8 cellular contexts compared by ENCODE assay signal in genomic region chr2:143161982-143162837, GRCh38. TPM values are rescaled to one million over a fixed set of nuclear protein-coding genes. Genes with fewer than 3 reads are reported as not detected.
DNase-seq lines count a peak whose midpoint lies in the region; ATAC-seq and TF ChIP-seq lines count a peak whose summit lies in the region.

No MANE protein-coding gene starts in this region.

- intact Hi-C loops in CD14-positive monocyte (cut with micrococcal nuclease), result no loop called here

- peaks cover 26 to 39% of the 10 kb centered on the region in 2 donors for H3K36me3 Mint-ChIP-seq in CD14-positive monocyte
- peaks cover 53% of the 10 kb centered on the region for H3K36me3 Mint-ChIP-seq in activated T-cell treated with anti-CD3 and anti-CD28 coated beads, Interleukin-2, amount 50 U/mL, for 24 hours (ENCODE audit: low read depth)

- peak; percentile 51 for DNase-seq in CD14-positive monocyte (ENCODE audit: low spot score)
- peak; percentile 61 for DNase-seq in NCI-H748 (lab: John Stamatoyannopoulos, UW; ENCODE audit: unreplicated experiment)
- DNase-seq in activated T-cell treated with anti-CD3 and anti-CD28 coated beads, Interleukin-2, amount 50 U/mL, for 24 hours, result peak; percentile 50
- DNase-seq in fibroblast of mammary gland (ENCODE audit: low read depth), result peak; percentile 37
- DNase-seq in pons (ENCODE audit: low spot score), result peak; percentile 51
- DNase-seq in foreskin melanocyte, result no peak

- peaks cover 39% of the 10 kb centered on the region for H3K4me1 Mint-ChIP-seq in CD14-positive monocyte
- peaks cover 88% of the 10 kb centered on the region for H3K4me1 Mint-ChIP-seq in activated T-cell treated with anti-CD3 and anti-CD28 coated beads, Interleukin-2, amount 50 U/mL, for 24 hours (ENCODE audit: low read depth)

- H3K9me3 Mint-ChIP-seq in CD14-positive monocyte, result no peaks in the 10 kb centered on the region
- no peaks in the 10 kb centered on the region for H3K9me3 Mint-ChIP-seq in activated T-cell treated with anti-CD3 and anti-CD28 coated beads, Interleukin-2, amount 50 U/mL, for 24 hours

- no peak overlapping the region for H3K4me3 ChIP-seq in fibroblast of mammary gland (ENCODE audit: control insufficient read depth, low read depth, low read length)

- TF ChIP-seq CTCF in CD14-positive monocyte (IDR thresholded peaks at IDR 0.05) (peak; percentile 59), fibroblast of mammary gland (conservative IDR thresholded peaks at IDR 0.05; ENCODE audit: control insufficient read depth, insufficient read depth, low read depth, low read length) (peak; percentile 48)

- no peaks in the 10 kb centered on the region for H3K27me3 Mint-ChIP-seq in CD14-positive monocyte (ENCODE audit: low read depth in 3 of 3)
- H3K27me3 Mint-ChIP-seq in activated T-cell treated with anti-CD3 and anti-CD28 coated beads, Interleukin-2, amount 50 U/mL, for 24 hours, result no peaks in the 10 kb centered on the region

- no peak overlapping the region for H3K4me3 Mint-ChIP-seq in CD14-positive monocyte
- H3K4me3 Mint-ChIP-seq in activated T-cell treated with anti-CD3 and anti-CD28 coated beads, Interleukin-2, amount 50 U/mL, for 24 hours, result no peak overlapping the region

- peak overlapping the region in 3 of 7 donors; percentile 1 to 47 (median 34) for H3K27ac Mint-ChIP-seq in CD14-positive monocyte
- peak overlapping the region; percentile 65 for H3K27ac Mint-ChIP-seq in activated T-cell treated with anti-CD3 and anti-CD28 coated beads, Interleukin-2, amount 50 U/mL, for 24 hours

- ATAC-seq in GM18870 (IDR thresholded peaks at IDR 0.05; ENCODE audit: unreplicated experiment) (peak; percentile 72), HG03103 (IDR thresholded peaks at IDR 0.05; ENCODE audit: low read depth, unreplicated experiment) (peak; percentile 68)

RNA-seq across cellular contexts. Expression of gene ARHGAP15, which starts 33.0 kb away (rescaled TPM):
- 10 to 100 TPM; 50.7 to 50.9 TPM for polyA plus RNA-seq in CD14-positive monocyte
